ENCODE assay signal across 14 cellular contexts in the genomic region with DNA sequence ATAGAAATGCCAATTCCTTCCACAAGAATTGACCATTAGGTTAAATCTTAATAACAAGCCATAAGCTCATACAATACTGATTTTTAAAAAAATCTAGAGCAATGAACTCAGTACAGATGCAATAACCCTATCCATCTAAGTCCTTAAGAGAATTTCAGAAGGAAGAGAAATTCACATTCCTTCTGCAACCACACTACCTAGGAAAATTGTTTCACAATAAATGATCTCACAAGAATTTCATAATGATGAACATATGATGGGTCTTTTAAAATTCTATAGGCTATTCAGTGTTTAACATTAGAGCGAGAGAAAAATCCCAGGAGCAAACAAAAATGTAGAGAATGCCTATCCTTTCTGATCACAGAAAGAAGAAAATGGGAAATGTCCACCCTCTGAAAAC.
"Had no signal": no experiment of that assay in that cellular context is flagged by ENCODE, and none has a peak within 500 bp of the region (broad histone marks: within the 10 kb centered on the region; RNA-seq: fewer than 3 reads in every experiment).

No MANE protein-coding gene starts in this region.

- H3K4me1 ChIP-seq: lower lobe of right lung, upper lobe of right lung had no signal

- H3K4me3 ChIP-seq: lower lobe of right lung, thoracic aorta, upper lobe of right lung had no signal

- H3K36me3 ChIP-seq: lower lobe of right lung, thoracic aorta, upper lobe of right lung had no signal

- H3K9me3 ChIP-seq: lower lobe of right lung, thoracic aorta, upper lobe of right lung had no signal

- H3K27me3 ChIP-seq: upper lobe of right lung had no signal

- DNase-seq: activated CD4-positive, alpha-beta T cell treated with anti-CD3 and anti-CD28 coated beads, Interleukin-2, amount 10 ng/mL, durations not matched to agents 24 days and 14 days; activated CD4-positive, CD25-positive, alpha-beta regulatory T cell; activated CD8-positive, alpha-beta memory T cell treated with anti-CD3 and anti-CD28 coated beads, Interleukin-2, amount 50 U/mL, for 4 hours; activated naive CD4-positive, alpha-beta T cell treated with anti-CD3 and anti-CD28 coated beads for 36 hours; activated T-cell treated with anti-CD3 and anti-CD28 coated beads, Interleukin-2, amount 50 U/mL, for 4 hours; endodermal cell; hippocampal formation; lower lobe of right lung; natural killer cell; stimulated activated naive B cell treated with anti-CD40 and anti-IgM and Interleukin-4, amounts not matched to agents 10 μg/mL and 1 μg/mL and 100 μg/mL, for 72 hours; T-helper 1 cell; T1000; upper lobe of right lung had no signal

- H3K27ac ChIP-seq: lower lobe of right lung, thoracic aorta, upper lobe of right lung had no signal
